In genomic region chr19:39413269-39413902, GRCh38 we compare ENCODE assay signal across 1 cellular context.
TF ChIP-seq lines count a peak whose summit lies in the region.

No MANE protein-coding gene starts in this region.

TF ChIP-seq in endothelial cell of umbilical vein, 7 proteins besides CTCF, POLR2A, EP300 and RAD21:
- TF ChIP-seq MAX (IDR thresholded peaks at IDR 0.05; ENCODE audit: insufficient read depth, insufficient read length) (no peak), FOS (IDR thresholded peaks at IDR 0.05; ENCODE audit: borderline replicate concordance, insufficient read depth, low read length) (no peak), GATA2 (IDR thresholded peaks at IDR 0.05; ENCODE audit: insufficient read depth, insufficient read length, low read depth, low read length) (no peak), EZH2 (IDR thresholded peaks at IDR 0.05; ENCODE audit: borderline replicate concordance, low read depth, low read length, severe bottlenecking) (no peak), POLR2AphosphoS5 (IDR thresholded peaks at IDR 0.05; ENCODE audit: insufficient read depth, low read depth, low read length) (no peak), MYC (IDR thresholded peaks at IDR 0.05; ENCODE audit: low read depth, low read length) (no peak), JUN (IDR thresholded peaks at IDR 0.05; ENCODE audit: borderline replicate concordance, insufficient read depth, insufficient read length, low read depth) (no peak)
TF ChIP-seq in endothelial cell of umbilical vein: peak in this region for 0.
